Comparison of ENCODE assay signal across 22 cellular contexts in genomic region chr17:82582709-82583108, GRCh38.
DNase-seq lines count a peak whose midpoint lies in the region; ATAC-seq and TF ChIP-seq lines count a peak whose summit lies in the region.
"Had no signal": no experiment of that assay in that cellular context is flagged by ENCODE, and none has a peak within 500 bp of the region (broad histone marks: within the 10 kb centered on the region; RNA-seq: fewer than 3 reads in every experiment).

No MANE protein-coding gene starts in this region.

- no peak overlapping the region for H2AK5ac ChIP-seq in mesenchymal stem cell (ENCODE audit: low read length, severe bottlenecking)

- H3K4ac ChIP-seq in mesenchymal stem cell (ENCODE audit: low read depth in 1 of 2, low read length in 2 of 2): no peak overlapping the region

- H2BK12ac ChIP-seq in mesenchymal stem cell (ENCODE audit: low read length in 2 of 2): no peak overlapping the region

- H3K4me3 ChIP-seq in heart right ventricle: no peak overlapping the region
- no peak overlapping the region for H3K4me3 ChIP-seq in right atrium auricular region
- no peak overlapping the region for H3K4me3 ChIP-seq in GM23338
- no peak overlapping the region for H3K4me3 ChIP-seq in mesenchymal stem cell (ENCODE audit: insufficient read depth in 1 of 2, low read depth in 1 of 2, low read length in 2 of 2)
- H3K4me3 ChIP-seq in tibial nerve: no peak overlapping the region
- H3K4me3 ChIP-seq: MG63, Peyer's patch had no signal

- H3K36me3 ChIP-seq in heart right ventricle (peaks cover 0 to 74% (median 24%) of the 10 kb centered on the region in 9 donors), right atrium auricular region (peaks cover 47% of the 10 kb centered on the region), GM23338 (ENCODE audit: insufficient read depth) (peaks cover 25% of the 10 kb centered on the region), mesenchymal stem cell (ENCODE audit: control insufficient read depth in 1 of 2, insufficient read depth in 2 of 2, low read depth in 1 of 2, low read length in 2 of 2) (peaks cover 53 to 57% of the 10 kb centered on the region in 2 experiments), tibial nerve (peaks cover 0 to 59% (median 0%) of the 10 kb centered on the region in 3 donors)

- H4K20me1 ChIP-seq in GM23338 (replicated peaks; ENCODE audit: insufficient read depth): peaks cover 26% of the 10 kb centered on the region

- no peak overlapping the region for H3K4me2 ChIP-seq in GM23338
- no peak overlapping the region for H3K4me2 ChIP-seq in mesenchymal stem cell (ENCODE audit: low read length, poor library complexity, severe bottlenecking)

- intact Hi-C loops in heart right ventricle (cut with DNase I): no loop called here

- H3K27ac ChIP-seq in heart right ventricle: peak overlapping the region in 6 of 10 donors; percentile 12 to 54 (median 36)
- H3K27ac ChIP-seq in right atrium auricular region: no peak overlapping the region
- H3K27ac ChIP-seq in GM23338 (ENCODE audit: low read depth): 0 out of 2 replicates have a peak overlapping the region, but pooled peaks have one; percentile 72
- no peak overlapping the region for H3K27ac ChIP-seq in mesenchymal stem cell (ENCODE audit: low read length, poor library complexity, severe bottlenecking)
- H3K27ac ChIP-seq in tibial nerve: peak overlapping the region in 3 of 4 donors; percentile 71 to 93 (median 74)
- H3K27ac ChIP-seq: Peyer's patch had no signal

- no peak overlapping the region for H2BK15ac ChIP-seq in mesenchymal stem cell (ENCODE audit: low read depth, poor library complexity, severe bottlenecking)

- peaks cover 4% of the 10 kb centered on the region for H3K27me3 Mint-ChIP-seq in GM23338 (ENCODE audit: insufficient read depth, low read depth, poor library complexity)
- H3K27me3 Mint-ChIP-seq: CD4-positive, alpha-beta memory T cell; IgD-negative memory B cell had no signal

- TF ChIP-seq POLR2A in tibial nerve (IDR thresholded peaks at IDR 0.05): no peak

- H3K18ac ChIP-seq in mesenchymal stem cell (ENCODE audit: low read depth in 1 of 2, low read length in 2 of 2): no peak overlapping the region

- no peak overlapping the region for H3K14ac ChIP-seq in mesenchymal stem cell (ENCODE audit: low read length in 2 of 2)

- peak in 1 of 8 donors; percentile 72 for ATAC-seq in heart right ventricle
- no peak for ATAC-seq in GM23338
- ATAC-seq in GM19397 (IDR thresholded peaks at IDR 0.05; ENCODE audit: unreplicated experiment): no peak

- TF ChIP-seq EP300 in tibial nerve (IDR thresholded peaks at IDR 0.05): no peak

- H4K91ac ChIP-seq in mesenchymal stem cell (ENCODE audit: low read length): no peak overlapping the region

- H3K79me2 ChIP-seq in GM23338 (replicated peaks; ENCODE audit: insufficient read depth): peaks cover 18% of the 10 kb centered on the region

- no peaks in the 10 kb centered on the region; the same call in 2 of the 3 replicates for H3K4me1 Mint-ChIP-seq in GM23338
- H3K4me1 Mint-ChIP-seq: H9 had no signal

- DNase-seq in heart right ventricle: no peak
- no peak for DNase-seq in right atrium auricular region (ENCODE audit: low spot score)
- DNase-seq in GM23338 (ENCODE audit: low spot score): no peak
- DNase-seq in mesenchymal stem cell: no peak
- DNase-seq in tibial nerve (ENCODE audit: low spot score in 2 of 2): no peak
- DNase-seq in NCI-H345 treated with DMSO at 0.1 percent for 48 hours (lab: John Stamatoyannopoulos, UW; ENCODE audit: unreplicated experiment): no peak
- no peak for DNase-seq in activated naive CD4-positive, alpha-beta T cell (lab: John Stamatoyannopoulos, UW)
- DNase-seq: BE2C; Calu3; CD4-positive, alpha-beta memory T cell; DND-41; H9; Kasumi-1; MG63; NCI-H1048; NCI-H2081; NCI-H510A; NCI-H748 treated with DMSO at 0.1 percent for 48 hours; NK-92 treated with Interleukin-12 subunit alpha and Interleukin-12 subunit beta, amount 100 ng/mL, for 24 hours; Peyer's patch had no signal

- no peak overlapping the region for H3K4me3 Mint-ChIP-seq in GM23338
- H3K4me3 Mint-ChIP-seq: H9, IgD-negative memory B cell had no signal

- H3K27me3 ChIP-seq in heart right ventricle (no peaks in the 10 kb centered on the region), right atrium auricular region (no peaks in the 10 kb centered on the region), GM23338 (ENCODE audit: insufficient read depth) (no peaks in the 10 kb centered on the region), mesenchymal stem cell (ENCODE audit: control insufficient read depth in 1 of 2, insufficient read depth in 1 of 2, low read length in 2 of 2) (no peaks in the 10 kb centered on the region), tibial nerve (no peaks in the 10 kb centered on the region)
- H3K27me3 ChIP-seq: BE2C, MG63, Peyer's patch had no signal

- H3K36me3 Mint-ChIP-seq in GM23338 (ENCODE audit: low read depth): peaks cover 70% of the 10 kb centered on the region

- no peak overlapping the region for H3K27ac Mint-ChIP-seq in GM23338
- H3K27ac Mint-ChIP-seq: IgD-negative memory B cell had no signal

- no peak overlapping the region for H2AFZ ChIP-seq in GM23338
- H2AFZ ChIP-seq in mesenchymal stem cell (ENCODE audit: low read depth, low read length): no peak overlapping the region

- no peak overlapping the region for H4K8ac ChIP-seq in mesenchymal stem cell (ENCODE audit: low read length)

- H3K4me1 ChIP-seq in heart right ventricle (peaks cover 0 to 22% (median 4%) of the 10 kb centered on the region in 9 donors), right atrium auricular region (no peaks in the 10 kb centered on the region), GM23338 (ENCODE audit: insufficient read depth) (no peaks in the 10 kb centered on the region), mesenchymal stem cell (ENCODE audit: control insufficient read depth, insufficient read depth, low read depth, low read length) (peaks cover 1% of the 10 kb centered on the region), tibial nerve (peaks cover 0 to 25% (median 3%) of the 10 kb centered on the region in 4 donors)
- H3K4me1 ChIP-seq: Peyer's patch had no signal

- no peaks in the 10 kb centered on the region for H3K9me2 ChIP-seq in GM23338 (ENCODE audit: insufficient read depth)

- WGBS in heart right ventricle, 2 donors: 72 to 75% methylated on average over 11 of the region's 11 CpGs
- WGBS in mesenchymal stem cell: 99% methylated on average over 11 of the region's 11 CpGs
- WGBS in tibial nerve, 2 donors: 80 to 84% methylated on average over 11 of the region's 11 CpGs

- TF ChIP-seq CTCF in heart right ventricle (IDR thresholded peaks at IDR 0.05) (no peak), right atrium auricular region (IDR thresholded peaks at IDR 0.05) (no peak), GM23338 (conservative IDR thresholded peaks at IDR 0.05; ENCODE audit: low read depth in 2 of 2) (no peak), tibial nerve (IDR thresholded peaks at IDR 0.05) (no peak)

- peaks cover 15% of the 10 kb centered on the region; the same call in 1 of the 2 replicates for H3F3A ChIP-seq in GM23338 (replicated peaks; ENCODE audit: low read depth)

- H2BK5ac ChIP-seq in mesenchymal stem cell (ENCODE audit: low read depth, low read length, poor library complexity, severe bottlenecking): no peak overlapping the region

- H3K9me3 Mint-ChIP-seq in GM23338: peaks cover 3% of the 10 kb centered on the region; the same call in 1 of the 3 replicates
- H3K9me3 Mint-ChIP-seq: CD4-positive, alpha-beta memory T cell; IgD-negative memory B cell had no signal

- no peak overlapping the region for H3K23ac ChIP-seq in mesenchymal stem cell (ENCODE audit: low read length in 2 of 2)

- peak overlapping the region; percentile 49 for H3K9ac ChIP-seq in mesenchymal stem cell (ENCODE audit: low read length)

- H2BK120ac ChIP-seq in mesenchymal stem cell (ENCODE audit: low read depth, low read length): no peak overlapping the region

- no peaks in the 10 kb centered on the region for H3K9me3 ChIP-seq in heart right ventricle
- H3K9me3 ChIP-seq in right atrium auricular region: no peaks in the 10 kb centered on the region
- no peaks in the 10 kb centered on the region for H3K9me3 ChIP-seq in mesenchymal stem cell (ENCODE audit: control insufficient read depth, low read length)
- H3K9me3 ChIP-seq in tibial nerve: no peaks in the 10 kb centered on the region
- H3K9me3 ChIP-seq: BE2C, MG63, Peyer's patch had no signal

- H3K79me1 ChIP-seq in mesenchymal stem cell (replicated peaks; ENCODE audit: low read length, poor library complexity, severe bottlenecking): peaks cover 29% of the 10 kb centered on the region

TF ChIP-seq in GM23338, 12 proteins besides CTCF, POLR2A, EP300 and RAD21 (continues in another document):
- TF ChIP-seq POLR2AphosphoS5 (IDR thresholded peaks at IDR 0.05; ENCODE audit: low read depth) (no peak), REST (IDR thresholded peaks at IDR 0.05; ENCODE audit: unreplicated experiment) (no peak), EZH2 (IDR thresholded peaks at IDR 0.05; ENCODE audit: low read depth, unreplicated experiment) (no peak), ZNF331 (CRISPR knock-in tag; IDR thresholded peaks at IDR 0.05; ENCODE audit: low read depth) (no peak)

Comparison
In these comparisons a context has a peak if more than half of its experiments do, and no peak if none do; other contexts are left out.
1. H3K27ac ChIP-seq: peak in heart right ventricle (6 of 10), GM23338 (single experiment) and tibial nerve (3 of 4); none in right atrium auricular region (0 of 2) and mesenchymal stem cell (single experiment).